ENCODE assay signal across 15 cellular contexts in genomic region chr20:61352381-61353260, GRCh38.
DNase-seq lines count a peak whose midpoint lies in the region; ATAC-seq and TF ChIP-seq lines count a peak whose summit lies in the region.
"Had no signal": no experiment of that assay in that cellular context is flagged by ENCODE, and none has a peak within 500 bp of the region (broad histone marks: within the 10 kb centered on the region; RNA-seq: fewer than 3 reads in every experiment).

No MANE protein-coding gene starts in this region.

- H3K9me3 ChIP-seq in HEK293 (ENCODE audit: control insufficient read depth, insufficient read depth, low read depth, low read length), result no peaks in the 10 kb centered on the region
- no peaks in the 10 kb centered on the region for H3K9me3 ChIP-seq in CD8-positive, alpha-beta memory T cell (ENCODE audit: low read length)
- H3K9me3 ChIP-seq: prostate gland had no signal

- ATAC-seq in GM21526 (IDR thresholded peaks at IDR 0.05; ENCODE audit: low FRiP score, unreplicated experiment) (no peak), left ventricle myocardium superior (no peak)
- ATAC-seq: activated T-helper 17 cell treated with anti-CD3 and anti-CD28 coated beads, Interleukin-2, amount 50 U/mL, for 72 hours; naive thymus-derived CD8-positive, alpha-beta T cell; stimulated activated naive B cell treated with anti-CD40 and anti-IgM and Interleukin-4, amounts not matched to agents 10 μg/mL and 1 μg/mL and 100 μg/mL, for 72 hours had no signal

- CTCF ChIA-PET in HEK293 (lab: Yijun Ruan, JAX), result no interaction called here
- CTCF ChIA-PET in CD8-positive, alpha-beta memory T cell (lab: Charles Lee), result no interaction called here

- H3K27me3 Mint-ChIP-seq in progenitor cell of endocrine pancreas, result peaks cover 34% of the 10 kb centered on the region
- H3K27me3 Mint-ChIP-seq in CD8-positive, alpha-beta memory T cell, result peaks cover 0 to 3% of the 10 kb centered on the region in 2 donors
- H3K27me3 Mint-ChIP-seq: activated CD4-positive, alpha-beta T cell treated with anti-CD3 and anti-CD28 coated beads, Interleukin-2, amount 10 ng/mL, durations not matched to agents 24 days and 14 days had no signal

- H3K36me3 Mint-ChIP-seq in progenitor cell of endocrine pancreas (ENCODE audit: insufficient read depth), result no peaks in the 10 kb centered on the region
- no peaks in the 10 kb centered on the region for H3K36me3 Mint-ChIP-seq in CD8-positive, alpha-beta memory T cell
- H3K36me3 Mint-ChIP-seq: naive thymus-derived CD8-positive, alpha-beta T cell; stimulated activated naive B cell treated with anti-CD40 and anti-IgM and Interleukin-4, amounts not matched to agents 10 μg/mL and 1 μg/mL and 100 μg/mL, for 72 hours had no signal

- intact Hi-C loops in left ventricle myocardium superior (cut with micrococcal nuclease), result no loop called here

- no peak overlapping the region for H3K4me3 ChIP-seq in HEK293 (ENCODE audit: low read depth, low read length)
- H3K4me3 ChIP-seq in CD8-positive, alpha-beta memory T cell (ENCODE audit: low read length), result no peak overlapping the region
- H3K4me3 ChIP-seq: prostate gland had no signal

- H3K27ac ChIP-seq in HEK293 (ENCODE audit: extremely low read depth, low read depth, low read length), result no peak overlapping the region
- no peak overlapping the region for H3K27ac ChIP-seq in CD8-positive, alpha-beta memory T cell (ENCODE audit: low read depth, low read length)
- H3K27ac ChIP-seq: prostate gland had no signal

- H3K9me3 Mint-ChIP-seq in progenitor cell of endocrine pancreas (ENCODE audit: low read depth), result no peaks in the 10 kb centered on the region
- H3K9me3 Mint-ChIP-seq in CD8-positive, alpha-beta memory T cell, result peaks cover 0 to 4% (median 0%) of the 10 kb centered on the region in 5 donors
- H3K9me3 Mint-ChIP-seq: activated CD4-positive, alpha-beta T cell treated with anti-CD3 and anti-CD28 coated beads, Interleukin-2, amount 10 ng/mL, durations not matched to agents 24 days and 14 days had no signal

- POLR2A ChIA-PET in HEK293 (lab: Yijun Ruan, JAX), result no interaction called here
- POLR2A ChIA-PET in CD8-positive, alpha-beta memory T cell (lab: Charles Lee), result no interaction called here

- no peak for TF ChIP-seq CTCF in HEK293 (tag by site-specific recombination; IDR thresholded peaks at IDR 0.05)
- no peak for TF ChIP-seq CTCF in progenitor cell of endocrine pancreas (IDR thresholded peaks at IDR 0.05; ENCODE audit: unreplicated experiment)

- H3K4me1 Mint-ChIP-seq in progenitor cell of endocrine pancreas (ENCODE audit: low read depth), result peaks cover 13% of the 10 kb centered on the region
- H3K4me1 Mint-ChIP-seq in CD8-positive, alpha-beta memory T cell, result no peaks in the 10 kb centered on the region
- H3K4me1 Mint-ChIP-seq: activated CD4-positive, alpha-beta T cell treated with anti-CD3 and anti-CD28 coated beads, Interleukin-2, amount 10 ng/mL, durations not matched to agents 24 days and 14 days; activated T-helper 17 cell treated with anti-CD3 and anti-CD28 coated beads, Interleukin-2, amount 50 U/mL, for 72 hours; stimulated activated naive B cell treated with anti-CD40 and anti-IgM and Interleukin-4, amounts not matched to agents 10 μg/mL and 1 μg/mL and 100 μg/mL, for 72 hours had no signal

- H3K27me3 ChIP-seq in CD8-positive, alpha-beta memory T cell (ENCODE audit: insufficient read depth, low read length, poor library complexity, severe bottlenecking), result no peaks in the 10 kb centered on the region

- no peaks in the 10 kb centered on the region for H3K4me1 ChIP-seq in HEK293 (ENCODE audit: control insufficient read depth, insufficient read depth, low read length)
- H3K4me1 ChIP-seq in CD8-positive, alpha-beta memory T cell (ENCODE audit: insufficient read depth, low read length), result no peaks in the 10 kb centered on the region
- H3K4me1 ChIP-seq: prostate gland had no signal

- DNase-seq in astrocyte of the hippocampus (ENCODE audit: low read depth, low spot score) (peak; percentile 35), iPS-NIHi11 (ENCODE audit: low spot score) (peak; percentile 47), progenitor cell of endocrine pancreas (ENCODE audit: low spot score, unreplicated experiment) (no peak), left ventricle myocardium superior (no peak)
- no peak for DNase-seq in CD8-positive, alpha-beta memory T cell
- DNase-seq: activated CD4-positive, alpha-beta T cell treated with anti-CD3 and anti-CD28 coated beads, Interleukin-2, amount 10 ng/mL, durations not matched to agents 24 days and 14 days; naive thymus-derived CD8-positive, alpha-beta T cell; NCI-H510A treated with DMSO at 0.1 percent for 48 hours; Right ventricle myocardium superior; stimulated activated CD4-positive, alpha-beta T cell treated with anti-CD3 and anti-CD28 coated beads, Interleukin-1b, Interleukin-23, amount 100 ng/mL, for 48 hours; stimulated activated naive B cell treated with anti-CD40 and anti-IgM and Interleukin-4, amounts not matched to agents 10 μg/mL and 1 μg/mL and 100 μg/mL, for 72 hours had no signal

- H3K36me3 ChIP-seq in HEK293 (ENCODE audit: control insufficient read depth in 2 of 2, insufficient read depth in 1 of 2, low read length in 2 of 2), result no peaks in the 10 kb centered on the region
- no peaks in the 10 kb centered on the region for H3K36me3 ChIP-seq in CD8-positive, alpha-beta memory T cell (ENCODE audit: insufficient read depth, low read length)
- H3K36me3 ChIP-seq: prostate gland had no signal

- H3K27ac Mint-ChIP-seq in progenitor cell of endocrine pancreas, result peak overlapping the region; percentile 11
- no peak overlapping the region for H3K27ac Mint-ChIP-seq in CD8-positive, alpha-beta memory T cell
- H3K27ac Mint-ChIP-seq: activated CD4-positive, alpha-beta T cell treated with anti-CD3 and anti-CD28 coated beads, Interleukin-2, amount 10 ng/mL, durations not matched to agents 24 days and 14 days; activated T-helper 17 cell treated with anti-CD3 and anti-CD28 coated beads, Interleukin-2, amount 50 U/mL, for 72 hours; naive thymus-derived CD8-positive, alpha-beta T cell; stimulated activated naive B cell treated with anti-CD40 and anti-IgM and Interleukin-4, amounts not matched to agents 10 μg/mL and 1 μg/mL and 100 μg/mL, for 72 hours had no signal

- H3K4me3 Mint-ChIP-seq in progenitor cell of endocrine pancreas (ENCODE audit: low read depth), result no peak overlapping the region
- H3K4me3 Mint-ChIP-seq in CD8-positive, alpha-beta memory T cell, result no peak overlapping the region
- H3K4me3 Mint-ChIP-seq: activated CD4-positive, alpha-beta T cell treated with anti-CD3 and anti-CD28 coated beads, Interleukin-2, amount 10 ng/mL, durations not matched to agents 24 days and 14 days; activated T-helper 17 cell treated with anti-CD3 and anti-CD28 coated beads, Interleukin-2, amount 50 U/mL, for 72 hours; naive thymus-derived CD8-positive, alpha-beta T cell; stimulated activated naive B cell treated with anti-CD40 and anti-IgM and Interleukin-4, amounts not matched to agents 10 μg/mL and 1 μg/mL and 100 μg/mL, for 72 hours had no signal

TF ChIP-seq in HEK293, 187 proteins besides CTCF, POLR2A, EP300 and RAD21 (continues in another document):
- TF ChIP-seq ZNF223 (tag by site-specific recombination; IDR thresholded peaks at IDR 0.05) (no peak), ZNF341 (tag by site-specific recombination; IDR thresholded peaks at IDR 0.05; ENCODE audit: low read depth) (peak; percentile 36), ZNF112 (tag by site-specific recombination; IDR thresholded peaks at IDR 0.05) (no peak), ZNF830 (tag by site-specific recombination; IDR thresholded peaks at IDR 0.05; ENCODE audit: low read depth) (no peak), ZNF335 (tag by site-specific recombination; conservative IDR thresholded peaks at IDR 0.05) (no peak), ZBTB8A (tag by site-specific recombination; IDR thresholded peaks at IDR 0.05) (no peak), ZIC2 (tag by site-specific recombination; IDR thresholded peaks at IDR 0.05) (peak; percentile 78), ZNF561 (tag by site-specific recombination; IDR thresholded peaks at IDR 0.05; ENCODE audit: borderline replicate concordance) (peak; percentile 56; the same call in 1 of the 2 replicates), ZNF394 (tag by site-specific recombination; IDR thresholded peaks at IDR 0.05; ENCODE audit: borderline replicate concordance) (no peak), ZBTB7A (tag by site-specific recombination; IDR thresholded peaks at IDR 0.05; ENCODE audit: low read depth) (no peak), BCL11B (tag by site-specific recombination; IDR thresholded peaks at IDR 0.05; ENCODE audit: low read depth) (no peak), PRDM4 (tag by site-specific recombination; IDR thresholded peaks at IDR 0.05) (no peak), ZNF785 (tag by site-specific recombination; IDR thresholded peaks at IDR 0.05) (no peak)

Comparison
In these comparisons a context has a peak if more than half of its experiments do, and no peak if none do; other contexts are left out.
1. DNase-seq: peak in astrocyte of the hippocampus (single experiment) and iPS-NIHi11 (single experiment); none in progenitor cell of endocrine pancreas (single experiment), CD8-positive, alpha-beta memory T cell (0 of 5) and left ventricle myocardium superior (single experiment).